In the genomic region with DNA sequence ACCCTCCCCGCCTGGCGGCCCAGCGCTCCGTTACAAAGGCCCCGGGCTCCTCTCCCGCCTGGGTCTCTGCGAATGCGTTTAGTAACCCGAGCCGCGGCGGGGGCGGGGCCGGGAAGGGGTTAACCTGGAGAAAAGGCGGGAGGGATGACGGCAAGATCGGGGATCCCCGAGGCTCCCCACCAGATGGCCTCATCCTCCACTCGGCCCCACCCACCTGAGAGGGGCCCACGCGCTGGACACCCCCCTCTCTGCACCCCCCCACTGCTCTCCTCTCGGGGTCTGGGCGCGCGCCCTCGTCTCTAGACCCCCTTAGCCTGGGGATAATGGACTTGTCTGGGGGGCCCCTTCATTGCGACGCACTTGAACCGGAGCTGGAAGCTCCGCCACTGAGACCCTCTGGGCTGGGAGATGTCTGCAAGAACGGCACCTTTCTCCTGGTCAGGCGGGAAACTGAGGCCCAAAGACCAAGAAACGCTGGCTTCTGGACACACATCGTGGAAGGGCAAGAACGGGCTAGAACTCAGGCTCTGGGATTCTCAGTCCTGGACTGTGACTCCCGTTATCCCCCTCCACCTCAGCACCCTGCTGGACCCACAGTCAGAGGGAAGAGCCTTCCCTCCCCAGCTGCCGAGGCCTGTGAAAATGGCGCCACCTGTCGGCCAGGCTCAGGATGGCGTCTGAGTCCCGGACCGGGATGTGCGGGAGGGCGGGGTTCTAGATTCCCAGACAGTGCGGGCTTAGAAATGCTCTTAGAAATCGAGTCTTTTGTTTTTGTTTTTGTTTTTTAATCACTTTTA, we compare ENCODE assay signal across 8 cellular contexts. TPM values are rescaled to one million over a fixed set of nuclear protein-coding genes. Genes with fewer than 3 reads are reported as not detected.
DNase-seq lines count a peak whose midpoint lies in the region; ATAC-seq and TF ChIP-seq lines count a peak whose summit lies in the region.

No MANE protein-coding gene starts in this region.

- no peaks in the 10 kb centered on the region for H3K9me3 ChIP-seq in BLaER1

- H3K4me1 Mint-ChIP-seq in HFFc6 (ENCODE audit: low read depth) = peaks cover 58% of the 10 kb centered on the region
- H3K4me1 Mint-ChIP-seq in activated CD4-positive, alpha-beta T cell treated with anti-CD3 and anti-CD28 coated beads for 36 hours = peaks cover 50% of the 10 kb centered on the region
- peaks cover 45% of the 10 kb centered on the region for H3K4me1 Mint-ChIP-seq in chondrocyte (ENCODE audit: low read depth)

- POLR2A ChIA-PET in activated CD4-positive, alpha-beta T cell treated with anti-CD3 and anti-CD28 coated beads for 36 hours (lab: Charles Lee) = interaction anchor here (0.6 kb wide), 1 partner anchor 49 kb away, joined by 8 read pairs; no protein-coding TSS in a partner anchor

- H3K27me3 ChIP-seq in BLaER1 = peaks cover 26% of the 10 kb centered on the region

- H3K27ac Mint-ChIP-seq in HFFc6 = no peak overlapping the region
- H3K27ac Mint-ChIP-seq in activated CD4-positive, alpha-beta T cell treated with anti-CD3 and anti-CD28 coated beads for 36 hours = no peak overlapping the region
- H3K27ac Mint-ChIP-seq in chondrocyte (ENCODE audit: unreplicated experiment) = peak overlapping the region; percentile 12

- H3K9me3 Mint-ChIP-seq in HFFc6 (no peaks in the 10 kb centered on the region), chondrocyte (ENCODE audit: low read depth) (no peaks in the 10 kb centered on the region)
- no peaks in the 10 kb centered on the region for H3K9me3 Mint-ChIP-seq in activated CD4-positive, alpha-beta T cell treated with anti-CD3 and anti-CD28 coated beads for 36 hours (ENCODE audit: low read depth)

- H3K4me3 Mint-ChIP-seq in HFFc6 = peak overlapping the region; percentile 80
- H3K4me3 Mint-ChIP-seq in activated CD4-positive, alpha-beta T cell treated with anti-CD3 and anti-CD28 coated beads for 36 hours = peak overlapping the region; percentile 23
- H3K4me3 Mint-ChIP-seq in chondrocyte (ENCODE audit: unreplicated experiment) = peak overlapping the region; percentile 70

- no peaks in the 10 kb centered on the region for H3K36me3 Mint-ChIP-seq in HFFc6 (ENCODE audit: low read depth)
- no peaks in the 10 kb centered on the region for H3K36me3 Mint-ChIP-seq in activated CD4-positive, alpha-beta T cell treated with anti-CD3 and anti-CD28 coated beads for 36 hours (ENCODE audit: low read depth)
- no peaks in the 10 kb centered on the region for H3K36me3 Mint-ChIP-seq in chondrocyte (ENCODE audit: low read depth)

- peaks cover 70% of the 10 kb centered on the region for H3K4me1 ChIP-seq in BLaER1

- CTCF ChIA-PET in activated CD4-positive, alpha-beta T cell treated with anti-CD3 and anti-CD28 coated beads for 36 hours (lab: Charles Lee) = interaction anchor here (0.5 to 2.7 kb wide), 11 partner anchors 10 to 615 kb away, joined by 3 to 15 read pairs (median 3); no protein-coding TSS in a partner anchor

- ATAC-seq in activated CD4-positive, alpha-beta T cell treated with anti-CD3 and anti-CD28 coated beads for 36 hours = peak; percentile 71
- ATAC-seq in left colon = peak; percentile 60
- no peak for ATAC-seq in GM21619 (IDR thresholded peaks at IDR 0.05; ENCODE audit: unreplicated experiment)

- DNase-seq in HFFc6 = peak; percentile 69
- peak; percentile 88 to 93 for DNase-seq in NCI-H524 (lab: John Stamatoyannopoulos, UW)
- DNase-seq in activated CD4-positive, alpha-beta T cell treated with anti-CD3 and anti-CD28 coated beads for 36 hours = peak; percentile 92
- no peak for DNase-seq in chondrocyte (ENCODE audit: low spot score)
- peak; percentile 75 to 91 for DNase-seq in left colon
- peak; percentile 84 for DNase-seq in stimulated activated CD4-positive, alpha-beta T cell treated with anti-CD3 and anti-CD28 coated beads, Interleukin-4, amount 100 ng/mL, for 1 hour

- H3K9ac ChIP-seq in BLaER1 = no peak overlapping the region

- no peaks in the 10 kb centered on the region for H3K36me3 ChIP-seq in BLaER1

- peak; percentile 98 for TF ChIP-seq CTCF in HFFc6 (IDR thresholded peaks at IDR 0.05)
- TF ChIP-seq CTCF in chondrocyte (IDR thresholded peaks at IDR 0.05) = peak; percentile 98

- peak overlapping the region; percentile 100 for H3K4me2 ChIP-seq in BLaER1

- peak overlapping the region; percentile 90 for H3K4me3 ChIP-seq in BLaER1

- intact Hi-C loops in activated CD4-positive, alpha-beta T cell treated with anti-CD3 and anti-CD28 coated beads for 36 hours (cut with DNase I, micrococcal nuclease) = loop anchor here (1.0 to 5.0 kb wide), 8 partner anchors 22 to 460 kb away; partner anchors contain the start of gene SHKBP1 (in 1 of the 2)
- intact Hi-C loops in left colon (cut with DNase I, micrococcal nuclease) = loop anchor here (5.0 to 10.0 kb wide), 2 partner anchors 64 to 136 kb away; no protein-coding TSS in a partner anchor

- peaks cover 4% of the 10 kb centered on the region for H4K20me1 ChIP-seq in BLaER1

- H3K27ac ChIP-seq in BLaER1 = peak overlapping the region; percentile 43; the same call in 1 of the 2 replicates

- H3K27me3 Mint-ChIP-seq in HFFc6 (ENCODE audit: insufficient read depth) (peaks cover 17% of the 10 kb centered on the region), chondrocyte (ENCODE audit: low read depth) (peaks cover 3% of the 10 kb centered on the region)
- peaks cover 34% of the 10 kb centered on the region for H3K27me3 Mint-ChIP-seq in activated CD4-positive, alpha-beta T cell treated with anti-CD3 and anti-CD28 coated beads for 36 hours

RNA-seq across cellular contexts. Expression of gene LTBP4, which starts 2.9 kb away (rescaled TPM):
- 10 to 100 TPM; 36.6 to 54.9 (median 51.4) TPM for total RNA-seq in HFFc6 (2021; fragmentation: NEBNext Ultra II Directional; extraction: Animal tissue kit (Norgen Biotek cat#: 25700))
- total RNA-seq in activated CD4-positive, alpha-beta T cell treated with anti-CD3 and anti-CD28 coated beads for 36 hours = 100 to 1,000 TPM; 142 to 145 TPM
- total RNA-seq in chondrocyte = 161 to 311 TPM (median 163 TPM) in 3 replicates
- 100 to 1,000 TPM; 183 to 192 TPM for total RNA-seq in left colon

RNA-seq across cellular contexts. Expression of gene SHKBP1, which starts 21.6 kb away (rescaled TPM):
- 10 to 100 TPM; 58.5 to 95.2 (median 83.0) TPM for total RNA-seq in HFFc6 (2021; fragmentation: NEBNext Ultra II Directional; extraction: Animal tissue kit (Norgen Biotek cat#: 25700))
- 100 to 1,000 TPM; 100 to 155 TPM for total RNA-seq in activated CD4-positive, alpha-beta T cell treated with anti-CD3 and anti-CD28 coated beads for 36 hours
- total RNA-seq in chondrocyte (40.9 to 47.8 TPM (median 46.8 TPM) in 3 replicates), left colon (10 to 100 TPM; 64.1 to 64.3 TPM)

Comparison
In these comparisons a context has a peak if more than half of its experiments do, and no peak if none do; other contexts are left out.
1. H3K4me3 Mint-ChIP-seq: peak in every context shown above with its lines; median percentile 80 in HFFc6; 70 in chondrocyte; 23 in activated CD4-positive, alpha-beta T cell treated with anti-CD3 and anti-CD28 coated beads for 36 hours.